ENCODE assay signal across 15 cellular contexts in the genomic region with DNA sequence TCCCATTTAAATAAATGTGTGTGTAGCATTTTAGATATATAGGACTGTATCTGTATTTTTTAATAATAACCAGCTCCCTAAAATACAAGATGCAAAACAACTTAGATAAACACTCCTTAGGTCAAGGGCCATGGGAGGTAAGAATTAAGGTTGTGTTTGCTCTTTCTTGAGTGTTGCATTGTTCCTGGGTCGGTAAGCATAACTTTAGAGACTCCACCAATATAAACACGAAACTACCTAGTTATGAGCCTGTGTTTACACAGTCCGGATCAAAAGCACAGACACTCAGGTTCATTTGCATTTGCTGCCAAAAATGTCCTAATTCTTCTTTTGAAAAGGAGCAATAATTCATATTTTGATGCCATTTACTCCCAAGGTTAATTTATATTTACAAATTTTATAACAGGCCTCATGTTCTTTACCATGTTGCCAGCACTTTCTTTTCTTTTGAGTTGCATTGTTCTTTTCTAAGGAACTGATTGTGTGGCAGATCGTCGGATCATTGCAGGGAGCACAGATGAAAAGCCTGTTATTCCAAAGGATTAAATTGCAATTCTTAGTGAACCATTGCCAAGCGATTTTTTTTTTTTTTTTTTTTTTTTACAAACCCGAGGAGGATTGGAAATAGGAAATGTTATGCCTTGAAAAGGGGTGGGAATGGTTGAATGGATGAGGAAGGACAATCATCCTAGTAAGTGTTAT. TPM values are rescaled to one million over a fixed set of nuclear protein-coding genes. Genes with fewer than 3 reads are reported as not detected.
DNase-seq lines count a peak whose midpoint lies in the region; ATAC-seq and TF ChIP-seq lines count a peak whose summit lies in the region.
"Had no signal": no experiment of that assay in that cellular context is flagged by ENCODE, and none has a peak within 500 bp of the region (broad histone marks: within the 10 kb centered on the region; RNA-seq: fewer than 3 reads in every experiment).

No MANE protein-coding gene starts in this region.

- no peaks in the 10 kb centered on the region for H3K36me3 ChIP-seq in MM.1S (replicated peaks; ENCODE audit: insufficient read depth, low read length)
- no peaks in the 10 kb centered on the region for H3K36me3 ChIP-seq in OCI-LY1 (ENCODE audit: insufficient read depth, low read length)
- H3K36me3 ChIP-seq in mucosa of descending colon (ENCODE audit: low read depth) = no peaks in the 10 kb centered on the region
- H3K36me3 ChIP-seq: gastrocnemius medialis, Peyer's patch, tibial artery had no signal

- H4K20me1 ChIP-seq in MM.1S (ENCODE audit: insufficient read depth, low read length) (no peaks in the 10 kb centered on the region), OCI-LY1 (ENCODE audit: insufficient read depth, low read length) (no peaks in the 10 kb centered on the region)

- ATAC-seq in mucosa of descending colon (peak; percentile 70), HG03439 (IDR thresholded peaks at IDR 0.05; ENCODE audit: unreplicated experiment) (no peak), GM18519 (IDR thresholded peaks at IDR 0.05; ENCODE audit: low FRiP score, unreplicated experiment) (no peak)
- ATAC-seq: activated naive CD4-positive, alpha-beta T cell treated with anti-CD3 and anti-CD28 coated beads, Interleukin-2, amount 50 U/mL, for 72 hours; gastrocnemius medialis had no signal

- H3K27me3 ChIP-seq in MM.1S (replicated peaks; ENCODE audit: insufficient read depth, low read length) (no peaks in the 10 kb centered on the region), OCI-LY1 (ENCODE audit: insufficient read depth, low read length) (no peaks in the 10 kb centered on the region)
- H3K27me3 ChIP-seq: gastrocnemius medialis, Peyer's patch, tibial artery had no signal

- H3K27ac ChIP-seq in MM.1S (ENCODE audit: low read length) (peak overlapping the region; percentile 64), OCI-LY1 (ENCODE audit: low read depth, low read length, poor library complexity, severe bottlenecking) (peak overlapping the region; percentile 89)
- H3K27ac ChIP-seq: gastrocnemius medialis, Peyer's patch, tibial artery had no signal

- no peak for TF ChIP-seq CTCF in MM.1S (IDR thresholded peaks at IDR 0.05; ENCODE audit: low read length)
- TF ChIP-seq CTCF in OCI-LY1 (IDR thresholded peaks at IDR 0.05; ENCODE audit: low read length) = no peak
- no peak for TF ChIP-seq CTCF in mucosa of descending colon (IDR thresholded peaks at IDR 0.05)

- intact Hi-C loops in mucosa of descending colon (cut with DNase I, micrococcal nuclease) = no loop called here

- H3K79me2 ChIP-seq in MM.1S (ENCODE audit: low read length) (no peaks in the 10 kb centered on the region), OCI-LY1 (ENCODE audit: insufficient read depth, low read length) (no peaks in the 10 kb centered on the region)

- H3K9ac ChIP-seq in MM.1S (ENCODE audit: low read length) = 0 out of 2 replicates have a peak overlapping the region, but pooled peaks have one; percentile 7
- H3K9ac ChIP-seq in OCI-LY1 (ENCODE audit: low read length) = peak overlapping the region; percentile 23; the same call in 1 of the 2 replicates

- H2AFZ ChIP-seq in MM.1S (ENCODE audit: low read length) (peak overlapping the region; percentile 2; the same call in 1 of the 2 replicates), OCI-LY1 (ENCODE audit: low read length) (peak overlapping the region; percentile 98)

- H3F3A ChIP-seq in MM.1S (ENCODE audit: insufficient read depth, low read length) = peaks cover 32% of the 10 kb centered on the region
- no peaks in the 10 kb centered on the region for H3F3A ChIP-seq in OCI-LY1 (ENCODE audit: insufficient read depth, low read length)

- H3K9me2 ChIP-seq in MM.1S (replicated peaks; ENCODE audit: insufficient read depth, low read length) (no peaks in the 10 kb centered on the region), OCI-LY1 (ENCODE audit: low read depth, low read length) (no peaks in the 10 kb centered on the region)

- H3K4me2 ChIP-seq in MM.1S (ENCODE audit: low read depth, low read length) (peak overlapping the region; percentile 65), OCI-LY1 (ENCODE audit: low read length) (peak overlapping the region; percentile 67)

- DNase-seq in DMS79 (lab: John Stamatoyannopoulos, UW) (peak; percentile 36), MM.1S (peak; percentile 67), mucosa of descending colon (peak in 1 of 3 donors; percentile 15), AML-193 (lab: John Stamatoyannopoulos, UW) (no peak), foreskin melanocyte (no peak)
- DNase-seq: activated CD8-positive, alpha-beta memory T cell treated with anti-CD3 and anti-CD28 coated beads, Interleukin-2, amount 50 U/mL, for 4 hours; DND-41; gastrocnemius medialis; NCI-H1048; Peyer's patch; tibial artery had no signal

- H3K4me3 ChIP-seq in MM.1S (ENCODE audit: low read length) (peak overlapping the region; percentile 4), OCI-LY1 (ENCODE audit: low read depth, low read length, poor library complexity, severe bottlenecking) (no peak overlapping the region), mucosa of descending colon (no peak overlapping the region)
- H3K4me3 ChIP-seq: gastrocnemius medialis, Peyer's patch, tibial artery had no signal

- peaks cover 61% of the 10 kb centered on the region for H3K4me1 ChIP-seq in MM.1S (ENCODE audit: low read length)
- peaks cover 65% of the 10 kb centered on the region for H3K4me1 ChIP-seq in OCI-LY1 (ENCODE audit: insufficient read depth, low read length, severe bottlenecking)
- peaks cover 31% of the 10 kb centered on the region for H3K4me1 ChIP-seq in mucosa of descending colon (ENCODE audit: low read depth)
- H3K4me1 ChIP-seq: gastrocnemius medialis, tibial artery had no signal

- H3K9me3 ChIP-seq in MM.1S (replicated peaks; ENCODE audit: insufficient read depth, low read length) = no peaks in the 10 kb centered on the region
- H3K9me3 ChIP-seq in OCI-LY1 (ENCODE audit: low read length) = no peaks in the 10 kb centered on the region
- H3K9me3 ChIP-seq in mucosa of descending colon = no peaks in the 10 kb centered on the region
- H3K9me3 ChIP-seq: gastrocnemius medialis, Peyer's patch, tibial artery had no signal

RNA-seq across cellular contexts. Expression of a gene that starts 45.8 kb away (rescaled TPM):
- total RNA-seq in mucosa of descending colon = 10 to 100 TPM in 2 of 3 donors, 1 to 10 TPM in 1; 9.2 to 14.0 (median 12.3) TPM

Comparison
In these comparisons a context has a peak if more than half of its experiments do, and no peak if none do; other contexts are left out.
1. DNase-seq: peak in DMS79 (single experiment) and MM.1S (single experiment); none in AML-193 (0 of 2) and foreskin melanocyte (single experiment).